ENCODE assay signal across 31 cellular contexts in genomic region chr4:114864060-114864459, GRCh38.
"Had no signal": no experiment of that assay in that cellular context is flagged by ENCODE, and none has a peak within 500 bp of the region (broad histone marks: within the 10 kb centered on the region; RNA-seq: fewer than 3 reads in every experiment).

No MANE protein-coding gene starts in this region.

- H3K27me3 ChIP-seq: gastrocnemius medialis, neutrophil, right lobe of liver, suprapubic skin, transverse colon, upper lobe of right lung, uterus had no signal

- H3K36me3 Mint-ChIP-seq: mesothelial cell of epicardium; naive B cell; natural killer cell treated with Interleukin-12 subunit alpha and Interleukin-12 subunit beta and Interleukin-15 and Interleukin-18, amount 100 ng/mL, for 72 hours had no signal

- H3K9me3 Mint-ChIP-seq: endodermal cell; mesothelial cell of epicardium; natural killer cell treated with Interleukin-12 subunit alpha and Interleukin-12 subunit beta and Interleukin-15 and Interleukin-18, amount 100 ng/mL, for 72 hours; neural crest cell; stimulated activated naive CD8-positive, alpha-beta T cell treated with anti-CD3 and anti-CD28 coated beads, Interleukin-15, amount 100 ng/mL, for 72 hours had no signal

- H3K9ac ChIP-seq: parathyroid adenoma had no signal

- H3K36me3 ChIP-seq: gastrocnemius medialis, neutrophil, right lobe of liver, suprapubic skin, transverse colon, upper lobe of right lung, uterus had no signal

- H3K4me1 ChIP-seq: gastrocnemius medialis, parathyroid adenoma, right lobe of liver, suprapubic skin, transverse colon, upper lobe of right lung, uterus had no signal

- H2AFZ ChIP-seq: parathyroid adenoma had no signal

- H3K79me2 ChIP-seq: parathyroid adenoma had no signal

- ATAC-seq: esophagus mucosa; gastrocnemius medialis; left lobe of liver; mucosa of descending colon; natural killer cell treated with Interleukin-12 subunit alpha and Interleukin-12 subunit beta and Interleukin-15 and Interleukin-18, amount 100 ng/mL, for 72 hours; right lobe of liver; stimulated activated naive CD8-positive, alpha-beta T cell treated with anti-CD3 and anti-CD28 coated beads, Interleukin-15, amount 100 ng/mL, for 72 hours; upper lobe of right lung had no signal

- H3K27ac ChIP-seq: epithelial cell of prostate, gastrocnemius medialis, neutrophil, parathyroid adenoma, right lobe of liver, suprapubic skin, transverse colon, upper lobe of right lung, uterus had no signal

- H3K4me2 ChIP-seq: smooth muscle cell had no signal

- H3K4me3 ChIP-seq: gastrocnemius medialis, mucosa of descending colon, right lobe of liver, smooth muscle cell, suprapubic skin, transverse colon, upper lobe of right lung, uterus had no signal

- H3K9me3 ChIP-seq: gastrocnemius medialis, mucosa of descending colon, neutrophil, right lobe of liver, suprapubic skin, transverse colon, upper lobe of right lung, uterus had no signal

- DNase-seq: effector CD8-positive, alpha-beta T cell; endodermal cell; foreskin fibroblast; gastrocnemius medialis; head of caudate nucleus; kidney; mesenchymal stem cell; mucosa of descending colon; naive B cell; right lobe of liver; stimulated activated CD4-positive, alpha-beta T cell treated with anti-CD3 and anti-CD28 coated beads, Interleukin-12 subunit alpha, Interleukin-12 subunit beta, amount 100 ng/mL, for 4 hours; stimulated activated CD4-positive, alpha-beta T cell treated with anti-CD3 and anti-CD28 coated beads, Interleukin-1b, Interleukin-23, amount 100 ng/mL, for 48 hours; stimulated activated CD4-positive, alpha-beta T cell treated with anti-CD3 and anti-CD28 coated beads, Interleukin-4, amount 100 ng/mL, for 1 hour; stimulated activated CD8-positive, alpha-beta memory T cell treated with anti-CD3 and anti-CD28 coated beads, Interleukin-4, amount 100 ng/mL, for 48 hours; stimulated activated naive CD4-positive, alpha-beta T cell; stimulated activated naive CD8-positive, alpha-beta T cell treated with anti-CD3 and anti-CD28 coated beads, Interleukin-15, amount 100 ng/mL, for 72 hours; transverse colon; upper lobe of right lung; uterus had no signal

- H3K27ac Mint-ChIP-seq: dendritic cell treated with granulocyte-macrophage colony-stimulating factor and Interleukin-4, amounts not matched to agents 40 ng/mL and 50 ng/mL, for 4 days; endodermal cell; mesothelial cell of epicardium; naive B cell; natural killer cell treated with Interleukin-12 subunit alpha and Interleukin-12 subunit beta and Interleukin-15 and Interleukin-18, amount 100 ng/mL, for 72 hours; progenitor cell of endocrine pancreas; stimulated activated naive CD8-positive, alpha-beta T cell treated with anti-CD3 and anti-CD28 coated beads, Interleukin-15, amount 100 ng/mL, for 72 hours had no signal
